In the genomic region with DNA sequence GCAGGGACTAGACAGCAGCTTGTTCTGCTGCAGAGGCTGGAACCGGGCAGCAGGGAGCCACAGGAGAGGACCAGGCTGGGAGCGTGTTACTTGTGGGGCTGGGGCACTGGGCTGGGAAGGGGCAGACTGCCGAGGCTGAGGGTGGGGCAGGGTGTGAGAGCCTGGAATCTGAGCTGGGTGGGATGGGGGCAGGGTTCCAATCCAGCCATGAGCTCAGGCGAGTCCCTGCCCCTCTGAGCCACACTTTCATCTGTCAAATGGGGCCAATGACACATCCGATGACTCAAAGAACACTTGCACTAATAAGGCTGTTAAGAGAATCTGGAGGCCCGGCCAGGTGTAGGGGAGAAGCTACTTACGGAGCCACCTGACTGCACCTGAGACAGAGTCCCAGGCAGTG, we compare ENCODE assay signal across 10 cellular contexts. TPM values are rescaled to one million over a fixed set of nuclear protein-coding genes. Genes with fewer than 3 reads are reported as not detected.
DNase-seq lines count a peak whose midpoint lies in the region; ATAC-seq and TF ChIP-seq lines count a peak whose summit lies in the region.
"Had no signal": no experiment of that assay in that cellular context is flagged by ENCODE, and none has a peak within 500 bp of the region (broad histone marks: within the 10 kb centered on the region; RNA-seq: fewer than 3 reads in every experiment).

No MANE protein-coding gene starts in this region.

- peak overlapping the region; percentile 41; the same call in 1 of the 2 replicates for H3K27ac ChIP-seq in VCaP
- H3K27ac ChIP-seq: KMS-11 had no signal

- H3K36me3 Mint-ChIP-seq in type B pancreatic cell: no peaks in the 10 kb centered on the region

- no peak overlapping the region for H3K4me3 Mint-ChIP-seq in type B pancreatic cell

- H3K27me3 Mint-ChIP-seq in type B pancreatic cell: no peaks in the 10 kb centered on the region

- ATAC-seq in activated CD4-positive, CD25-positive, alpha-beta regulatory T cell treated with anti-CD3 and anti-CD28 coated beads, Interleukin-2, amount 50 U/mL, for 24 hours: peak; percentile 51 to 53
- ATAC-seq in GM21423 (IDR thresholded peaks at IDR 0.05; ENCODE audit: unreplicated experiment): no peak

- no peak for DNase-seq in activated CD4-positive, CD25-positive, alpha-beta regulatory T cell (lab: John Stamatoyannopoulos, UW)
- peak; percentile 48 for DNase-seq in iris pigment epithelial cell (ENCODE audit: low read depth)
- no peak for DNase-seq in type B pancreatic cell (ENCODE audit: extremely low spot score, unreplicated experiment)
- DNase-seq in HuH-7.5 (ENCODE audit: low spot score): no peak
- no peak for DNase-seq in stimulated activated CD4-positive, alpha-beta T cell treated with anti-CD3 and anti-CD28 coated beads, Interleukin-2, amount 100 ng/mL, for 24 hours

- peak overlapping the region; percentile 82 for H3K27ac Mint-ChIP-seq in type B pancreatic cell

- TF ChIP-seq CTCF in VCaP (conservative IDR thresholded peaks at IDR 0.05) (no peak), type B pancreatic cell (conservative IDR thresholded peaks at IDR 0.05) (no peak)

- peaks cover 16% of the 10 kb centered on the region for H3K4me1 Mint-ChIP-seq in type B pancreatic cell (ENCODE audit: unreplicated experiment)

- H3K9me3 Mint-ChIP-seq in type B pancreatic cell: no peaks in the 10 kb centered on the region

RNA-seq across cellular contexts. Expression of a gene that starts 18.7 kb away (rescaled TPM):
- 0.75 TPM in 1 of 2 replicates, not detected in the other for total RNA-seq in type B pancreatic cell (ENCODE audit: low replicate concordance)
- total RNA-seq: mesenteric fat pad had no signal

RNA-seq across cellular contexts. Expression of a gene that starts 27.2 kb away (rescaled TPM):
- total RNA-seq in type B pancreatic cell (ENCODE audit: low replicate concordance): 1,370 and 1,381 TPM in 2 replicates

RNA-seq across cellular contexts. Expression of a gene that starts 27.3 kb away (rescaled TPM):
- total RNA-seq in type B pancreatic cell (ENCODE audit: low replicate concordance): 37.9 and 38.9 TPM in 2 replicates

RNA-seq across cellular contexts. Expression of a gene that starts 57.7 kb away (rescaled TPM):
- 6.3 and 10.8 TPM in 2 replicates for total RNA-seq in type B pancreatic cell (ENCODE audit: low replicate concordance)
